Comparison of ENCODE assay signal across 25 cellular contexts in the genomic region with DNA sequence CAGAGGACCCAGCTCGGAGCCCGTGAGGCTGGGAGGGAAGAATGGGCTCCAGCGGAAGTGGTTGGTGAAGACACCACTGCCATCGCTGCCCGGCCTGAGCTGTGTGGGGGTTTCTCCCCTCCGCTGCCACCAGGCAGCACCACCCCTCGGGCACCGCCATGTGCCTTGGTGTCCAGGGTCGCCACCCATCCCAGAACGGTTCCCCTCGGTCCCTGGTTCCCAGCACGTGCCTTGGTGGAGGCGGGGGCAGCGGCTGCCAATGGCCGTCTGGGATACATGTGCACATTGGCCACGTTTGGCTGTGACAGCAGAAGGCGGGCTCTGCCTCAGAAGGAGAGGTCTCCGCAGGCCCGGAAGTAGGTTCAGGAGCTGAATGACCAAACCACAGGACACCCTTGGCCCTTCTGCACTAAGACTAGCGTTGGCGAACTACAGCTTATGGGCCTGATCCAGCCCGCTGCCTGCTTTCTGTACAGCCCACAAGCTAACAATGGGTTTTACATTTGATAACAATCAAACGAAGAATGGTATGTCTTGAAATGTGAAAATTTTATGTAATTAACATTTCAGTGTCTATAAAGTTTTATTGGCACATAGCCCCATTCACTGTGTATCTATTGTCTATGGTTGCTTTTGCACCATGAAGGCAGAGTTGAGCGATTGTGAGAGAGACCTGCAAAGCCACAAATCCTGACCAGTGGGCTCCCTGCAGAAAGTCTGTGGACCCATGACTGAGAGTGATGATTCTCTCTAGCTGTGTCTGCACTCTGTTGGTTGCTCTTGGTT.
"Had no signal": no experiment of that assay in that cellular context is flagged by ENCODE, and none has a peak within 500 bp of the region (broad histone marks: within the 10 kb centered on the region; RNA-seq: fewer than 3 reads in every experiment).

No MANE protein-coding gene starts in this region.

- H3K27ac ChIP-seq: dorsolateral prefrontal cortex, gastroesophageal sphincter, heart left ventricle, hepatocyte, lower lobe of right lung, pancreas, stomach, thyroid gland had no signal

- H2AFZ ChIP-seq: hepatocyte had no signal

- H3K4me2 ChIP-seq: hepatocyte had no signal

- H3K9me3 ChIP-seq: pancreas, thyroid gland had no signal

- FAIRE-seq: colon, pancreas, urothelium cell line had no signal

- ATAC-seq: esophagus mucosa; gastroesophageal sphincter; heart left ventricle; left ventricle myocardium superior; lower lobe of right lung; naive thymus-derived CD8-positive, alpha-beta T cell; pancreas; sciatic nerve; stimulated activated effector memory CD8-positive, alpha-beta T cell treated with anti-CD3 and anti-CD28 coated beads, Interleukin-12 subunit alpha, Interleukin-12 subunit beta, amount 100 ng/mL, for 72 hours had no signal

- DNase-seq: cerebellar nuclear complex; dorsolateral prefrontal cortex; effector CD4-positive, alpha-beta T cell; foreskin fibroblast; immature natural killer cell; islet precursor cell; left ventricle myocardium superior; lower lobe of right lung; nephron progenitor cell; occipital lobe; stimulated activated CD4-positive, alpha-beta T cell treated with anti-CD3 and anti-CD28 coated beads, Interleukin-2, amount 100 ng/mL, for 24 hours; stimulated activated CD4-positive, alpha-beta T cell treated with anti-CD3 and anti-CD28 coated beads, Interleukin-4, amount 100 ng/mL, for 24 hours; stimulated activated naive CD4-positive, alpha-beta T cell treated with Interleukin-2 at 50 U/mL for 16 hours; stomach; thyroid gland had no signal

- H3K4me1 ChIP-seq: heart left ventricle, lower lobe of right lung, pancreas, thyroid gland had no signal

- H3K4me3 ChIP-seq: dorsolateral prefrontal cortex, gastroesophageal sphincter, heart left ventricle, hepatocyte, lower lobe of right lung, pancreas, stomach, thyroid gland had no signal

- H3K36me3 ChIP-seq: gastroesophageal sphincter, heart left ventricle, lower lobe of right lung, pancreas, stomach, thyroid gland had no signal

- H3K79me2 ChIP-seq: hepatocyte had no signal

- H3K27me3 ChIP-seq: dorsolateral prefrontal cortex, hepatocyte, pancreas, thyroid gland had no signal
